In the genomic region with DNA sequence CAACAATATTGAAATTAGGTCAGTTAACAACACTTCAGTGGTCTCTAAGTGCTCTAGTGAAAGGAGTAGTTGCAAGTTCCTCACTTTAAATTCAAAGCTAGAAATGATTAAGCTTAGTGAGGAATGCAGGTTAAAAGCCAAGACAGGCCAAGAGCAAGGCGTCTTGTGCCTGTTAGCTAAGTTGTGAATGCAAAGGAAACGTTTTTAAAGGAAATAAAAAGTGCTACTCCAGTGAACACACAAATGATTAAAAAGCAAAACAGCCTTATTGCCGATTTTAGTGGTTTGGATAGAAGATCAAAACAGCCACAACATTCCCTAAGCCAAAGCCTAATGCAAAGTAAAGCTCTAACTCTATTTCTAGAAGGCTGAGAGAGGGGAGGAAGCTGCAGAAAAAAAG, we compare ENCODE assay signal across 22 cellular contexts. TPM values are rescaled to one million over a fixed set of nuclear protein-coding genes. Genes with fewer than 3 reads are reported as not detected.
"Had no signal": no experiment of that assay in that cellular context is flagged by ENCODE, and none has a peak within 500 bp of the region (broad histone marks: within the 10 kb centered on the region; RNA-seq: fewer than 3 reads in every experiment).

No MANE protein-coding gene starts in this region.

- H3K27me3 Mint-ChIP-seq: progenitor cell of endocrine pancreas had no signal

- H3K9me3 ChIP-seq: spleen, tibial nerve had no signal

- ATAC-seq: activated CD8-positive, alpha-beta memory T cell treated with anti-CD3 and anti-CD28 coated beads, Interleukin-2, amount 10 ng/mL, durations not matched to agents 7 days and 5 days; activated CD8-positive, alpha-beta T cell treated with anti-CD3 and anti-CD28 coated beads for 36 hours; foreskin keratinocyte; naive thymus-derived CD4-positive, alpha-beta T cell had no signal

- H3K27ac ChIP-seq: foreskin keratinocyte, left ventricle myocardium inferior, neural progenitor cell, spleen, tibial nerve had no signal

- DNase-seq: activated CD4-positive, alpha-beta T cell treated with anti-CD3 and anti-CD28 coated beads for 48 hours; activated CD4-positive, CD25-positive, alpha-beta regulatory T cell; activated CD8-positive, alpha-beta memory T cell treated with anti-CD3 and anti-CD28 coated beads, Interleukin-2, amount 10 ng/mL, durations not matched to agents 7 days and 5 days; activated CD8-positive, alpha-beta T cell treated with anti-CD3 and anti-CD28 coated beads for 36 hours; activated gamma-delta T cell treated with Interleukin-2 at 50 U/mL for 16 hours; anterior cingulate cortex; effector CD4-positive, alpha-beta T cell; erythroblast; foreskin keratinocyte; kidney; left ventricle myocardium inferior; naive thymus-derived CD4-positive, alpha-beta T cell; spleen; stimulated activated CD4-positive, alpha-beta T cell treated with anti-CD3 and anti-CD28 coated beads, Interleukin-4, amount 100 ng/mL, for 1 hour; stimulated activated naive CD4-positive, alpha-beta T cell treated with Interleukin-2 at 50 U/mL for 16 hours; T1000 had no signal

- H3K9me3 Mint-ChIP-seq: activated CD8-positive, alpha-beta T cell treated with anti-CD3 and anti-CD28 coated beads for 36 hours; activated naive CD4-positive, alpha-beta T cell treated with anti-CD3 and anti-CD28 coated beads, Interleukin-2, amount 50 U/mL, for 24 hours; dendritic cell treated with granulocyte-macrophage colony-stimulating factor and Interleukin-4, amounts not matched to agents 40 ng/mL and 50 ng/mL, for 4 days; T-helper 1 cell treated with Interleukin-12 subunit alpha and Interleukin-12 subunit beta and Interleukin-4 antibody, amounts not matched to agents 30 μg/mL and 1 μg/mL, for 36 hours had no signal

- H3K27me3 ChIP-seq: foreskin keratinocyte, neural progenitor cell, tibial nerve had no signal

- H3K36me3 ChIP-seq: left ventricle myocardium inferior, neural progenitor cell, spleen, tibial nerve had no signal

- H3K4me3 ChIP-seq: left ventricle myocardium inferior, neural progenitor cell, spleen, tibial nerve had no signal

- H3K27ac Mint-ChIP-seq: activated CD8-positive, alpha-beta memory T cell treated with anti-CD3 and anti-CD28 coated beads, Interleukin-2, amount 10 ng/mL, durations not matched to agents 7 days and 5 days; activated CD8-positive, alpha-beta T cell treated with anti-CD3 and anti-CD28 coated beads for 36 hours; activated naive CD4-positive, alpha-beta T cell treated with anti-CD3 and anti-CD28 coated beads, Interleukin-2, amount 50 U/mL, for 24 hours; dendritic cell treated with granulocyte-macrophage colony-stimulating factor and Interleukin-4, amounts not matched to agents 40 ng/mL and 50 ng/mL, for 4 days; naive thymus-derived CD4-positive, alpha-beta T cell; neural progenitor cell; progenitor cell of endocrine pancreas; T-helper 1 cell treated with Interleukin-12 subunit alpha and Interleukin-12 subunit beta and Interleukin-4 antibody, amounts not matched to agents 30 μg/mL and 1 μg/mL, for 36 hours had no signal

- H3K4me1 Mint-ChIP-seq: activated naive CD4-positive, alpha-beta T cell treated with anti-CD3 and anti-CD28 coated beads, Interleukin-2, amount 50 U/mL, for 24 hours; neural progenitor cell had no signal

- H3K4me3 Mint-ChIP-seq: activated CD8-positive, alpha-beta memory T cell treated with anti-CD3 and anti-CD28 coated beads, Interleukin-2, amount 10 ng/mL, durations not matched to agents 7 days and 5 days; activated CD8-positive, alpha-beta T cell treated with anti-CD3 and anti-CD28 coated beads for 36 hours; activated naive CD4-positive, alpha-beta T cell treated with anti-CD3 and anti-CD28 coated beads, Interleukin-2, amount 50 U/mL, for 24 hours; dendritic cell treated with granulocyte-macrophage colony-stimulating factor and Interleukin-4, amounts not matched to agents 40 ng/mL and 50 ng/mL, for 4 days; naive thymus-derived CD4-positive, alpha-beta T cell; neural progenitor cell; T-helper 1 cell treated with Interleukin-12 subunit alpha and Interleukin-12 subunit beta and Interleukin-4 antibody, amounts not matched to agents 30 μg/mL and 1 μg/mL, for 36 hours had no signal

- H3K4me1 ChIP-seq: neural progenitor cell, spleen had no signal

RNA-seq across cellular contexts. Expression of a gene that starts 44.7 kb away (rescaled TPM):
- total RNA-seq: naive thymus-derived CD4-positive, alpha-beta T cell had no signal
